Comparison of ENCODE assay signal across 8 cellular contexts in the genomic region with DNA sequence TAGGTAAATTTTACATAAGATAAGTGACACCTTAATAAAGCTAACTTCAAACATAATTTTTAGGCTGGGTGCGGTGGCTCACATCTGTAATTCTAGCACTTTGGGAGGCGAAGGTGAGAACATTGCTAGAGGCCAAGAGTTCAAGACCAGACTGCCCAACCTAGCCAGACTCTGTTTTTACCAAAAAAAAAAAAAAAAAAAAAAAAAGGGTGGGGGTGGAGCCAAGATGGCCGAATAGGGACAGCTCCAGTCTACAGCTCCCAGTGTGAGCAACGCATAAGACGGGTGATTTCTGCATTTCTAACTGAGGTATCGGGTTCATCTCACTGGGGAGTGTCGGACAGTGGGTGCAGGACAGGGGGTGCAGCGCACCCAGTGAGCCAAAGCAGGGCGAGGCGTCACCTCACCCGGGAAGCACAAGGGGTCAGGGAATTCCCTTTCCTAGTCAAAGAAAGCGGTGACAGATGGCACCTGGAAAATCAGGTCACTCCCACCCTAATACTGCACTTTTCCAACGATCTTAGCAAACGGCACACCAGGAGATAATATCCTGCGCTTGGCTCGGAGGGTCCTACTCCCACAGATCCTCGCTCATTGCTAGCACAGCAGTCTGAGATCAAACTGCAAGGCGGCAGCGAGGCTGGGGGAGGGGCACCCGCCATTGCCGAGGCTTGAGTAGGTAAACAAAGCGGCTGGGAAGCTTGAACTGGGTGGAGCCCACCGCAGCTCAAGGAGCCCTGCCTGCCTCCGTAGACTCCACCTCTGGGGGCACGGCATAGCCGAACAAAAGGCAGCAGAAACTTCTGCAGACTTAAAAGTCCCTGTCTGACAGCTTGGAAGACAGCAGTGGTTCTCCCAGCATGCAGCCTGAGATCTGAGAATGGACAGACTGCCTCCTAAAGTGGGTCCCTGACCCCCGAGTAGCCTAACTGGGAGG. TPM values are rescaled to one million over a fixed set of nuclear protein-coding genes. Genes with fewer than 3 reads are reported as not detected.
DNase-seq lines count a peak whose midpoint lies in the region; ATAC-seq and TF ChIP-seq lines count a peak whose summit lies in the region.
"Not testable (repeated sequence)": the region's sequence is repeated elsewhere in the genome, so short reads cannot be mapped to it uniquely, and the experiment has no call there.

No MANE protein-coding gene starts in this region.

- 36 to 38% methylated on average over 27 of the region's 27 CpGs for WGBS in ectodermal cell, 2 experiments

- peak overlapping the region; percentile 71 for H3K4me3 Mint-ChIP-seq in CD8-positive, alpha-beta T cell
- not testable (repeated sequence) for H3K4me3 Mint-ChIP-seq in T-helper 1 cell treated with Interleukin-12 subunit alpha and Interleukin-12 subunit beta and Interleukin-4 antibody, amounts not matched to agents 30 μg/mL and 1 μg/mL, for 36 hours
- peak overlapping the region; percentile 57 for H3K4me3 Mint-ChIP-seq in activated naive CD4-positive, alpha-beta T cell treated with anti-CD3 and anti-CD28 coated beads, Interleukin-2, amount 10 ng/mL, durations not matched to agents 7 days and 5 days
- H3K4me3 Mint-ChIP-seq in nephron: peak overlapping the region; percentile 81 to 93 (median 92)

- H3K27me3 Mint-ChIP-seq in CD8-positive, alpha-beta T cell (ENCODE audit: low read depth); T-helper 1 cell treated with Interleukin-12 subunit alpha and Interleukin-12 subunit beta and Interleukin-4 antibody, amounts not matched to agents 30 μg/mL and 1 μg/mL, for 36 hours (ENCODE audit: low read depth); activated naive CD4-positive, alpha-beta T cell treated with anti-CD3 and anti-CD28 coated beads, Interleukin-2, amount 10 ng/mL, durations not matched to agents 7 days and 5 days; nephron (ENCODE audit: low read depth): not testable (repeated sequence)

- peak overlapping the region; percentile 87 for H3K9ac ChIP-seq in iPS-18a (ENCODE audit: low read length)
- not testable (repeated sequence) for H3K9ac ChIP-seq in stomach smooth muscle (ENCODE audit: low read length in 2 of 2)

- CTCF ChIA-PET in CD8-positive, alpha-beta T cell (lab: Charles Lee); activated naive CD4-positive, alpha-beta T cell treated with anti-CD3 and anti-CD28 coated beads, Interleukin-2, amount 10 ng/mL, durations not matched to agents 7 days and 5 days (lab: Charles Lee): not testable (repeated sequence)

- peak in 5 of 7 experiments; percentile 24 to 79 (median 51) for DNase-seq in CD8-positive, alpha-beta T cell
- peak; percentile 33 for DNase-seq in NCI-H1092 (lab: John Stamatoyannopoulos, UW)
- DNase-seq in activated naive CD4-positive, alpha-beta T cell treated with anti-CD3 and anti-CD28 coated beads, Interleukin-2, amount 10 ng/mL, durations not matched to agents 7 days and 5 days: peak; percentile 61

- not testable (repeated sequence) for H3K9me3 Mint-ChIP-seq in CD8-positive, alpha-beta T cell; T-helper 1 cell treated with Interleukin-12 subunit alpha and Interleukin-12 subunit beta and Interleukin-4 antibody, amounts not matched to agents 30 μg/mL and 1 μg/mL, for 36 hours; activated naive CD4-positive, alpha-beta T cell treated with anti-CD3 and anti-CD28 coated beads, Interleukin-2, amount 10 ng/mL, durations not matched to agents 7 days and 5 days
- H3K9me3 Mint-ChIP-seq in nephron: peaks cover 25% of the 10 kb centered on the region

- not testable (repeated sequence) for H3K4me1 ChIP-seq in CD8-positive, alpha-beta T cell (ENCODE audit: insufficient read depth, low read length); ectodermal cell (ENCODE audit: control insufficient read depth, insufficient read depth, low read length); iPS-18a (ENCODE audit: control insufficient read depth, low read depth, low read length); stomach smooth muscle (ENCODE audit: control insufficient read depth, insufficient read depth, low read length)

- POLR2A ChIA-PET in CD8-positive, alpha-beta T cell (lab: Charles Lee): interaction anchor here (1.5 kb wide), 1 partner anchor 11 kb away, joined by 3 read pairs; no protein-coding TSS in a partner anchor

- not testable (repeated sequence) for H3K36me3 ChIP-seq in CD8-positive, alpha-beta T cell (ENCODE audit: insufficient read depth, low read length); ectodermal cell (ENCODE audit: control insufficient read depth, insufficient read depth, low read length); iPS-18a (ENCODE audit: control insufficient read depth, low read depth, low read length); stomach smooth muscle (ENCODE audit: control insufficient read depth in 2 of 2, insufficient read depth in 2 of 2, low read length in 2 of 2)

- intact Hi-C loops in CD8-positive, alpha-beta T cell (cut with DNase I, micrococcal nuclease): not testable (repeated sequence)

- H3K27ac Mint-ChIP-seq in CD8-positive, alpha-beta T cell: peak overlapping the region; percentile 76
- H3K27ac Mint-ChIP-seq in T-helper 1 cell treated with Interleukin-12 subunit alpha and Interleukin-12 subunit beta and Interleukin-4 antibody, amounts not matched to agents 30 μg/mL and 1 μg/mL, for 36 hours: peak overlapping the region; percentile 26
- peak overlapping the region; percentile 74 for H3K27ac Mint-ChIP-seq in activated naive CD4-positive, alpha-beta T cell treated with anti-CD3 and anti-CD28 coated beads, Interleukin-2, amount 10 ng/mL, durations not matched to agents 7 days and 5 days
- H3K27ac Mint-ChIP-seq in nephron: peak overlapping the region; percentile 97 to 99 (median 98)

- ATAC-seq in CD8-positive, alpha-beta T cell: not testable (repeated sequence)

- not testable (repeated sequence) for H3K27ac ChIP-seq in CD8-positive, alpha-beta T cell (ENCODE audit: low read depth, low read length); stomach smooth muscle (ENCODE audit: low read length)
- H3K27ac ChIP-seq in ectodermal cell (ENCODE audit: insufficient read depth, low read depth, low read length, poor library complexity, severe bottlenecking) (peak overlapping the region; percentile 50), iPS-18a (ENCODE audit: low read length) (peak overlapping the region; percentile 64)

- not testable (repeated sequence) for TF ChIP-seq CTCF in CD8-positive, alpha-beta T cell (IDR thresholded peaks at IDR 0.05); nephron (IDR thresholded peaks at IDR 0.05; ENCODE audit: unreplicated experiment in 3 of 3)

- H3K27me3 ChIP-seq in CD8-positive, alpha-beta T cell (ENCODE audit: insufficient read depth, low read length); ectodermal cell (ENCODE audit: control insufficient read depth, insufficient read depth, low read length, poor library complexity, severe bottlenecking); iPS-18a (ENCODE audit: control insufficient read depth, insufficient read depth, low read length); stomach smooth muscle (ENCODE audit: control insufficient read depth in 1 of 2, insufficient read depth in 2 of 2, low read length in 2 of 2): not testable (repeated sequence)

- H3K4me1 Mint-ChIP-seq in CD8-positive, alpha-beta T cell (ENCODE audit: low read depth): peaks cover 43% of the 10 kb centered on the region
- peaks cover 23% of the 10 kb centered on the region for H3K4me1 Mint-ChIP-seq in T-helper 1 cell treated with Interleukin-12 subunit alpha and Interleukin-12 subunit beta and Interleukin-4 antibody, amounts not matched to agents 30 μg/mL and 1 μg/mL, for 36 hours (ENCODE audit: low read depth)
- peaks cover 29% of the 10 kb centered on the region for H3K4me1 Mint-ChIP-seq in activated naive CD4-positive, alpha-beta T cell treated with anti-CD3 and anti-CD28 coated beads, Interleukin-2, amount 10 ng/mL, durations not matched to agents 7 days and 5 days
- H3K4me1 Mint-ChIP-seq in nephron: peaks cover 24% of the 10 kb centered on the region

- H3K4me3 ChIP-seq in CD8-positive, alpha-beta T cell (ENCODE audit: low read depth, low read length): not testable (repeated sequence)
- H3K4me3 ChIP-seq in ectodermal cell (ENCODE audit: insufficient read depth, low read depth, low read length): peak overlapping the region; percentile 23
- H3K4me3 ChIP-seq in iPS-18a (ENCODE audit: low read length): peak overlapping the region; percentile 75
- peak overlapping the region; percentile 35 to 70 for H3K4me3 ChIP-seq in stomach smooth muscle (ENCODE audit: low read length in 2 of 2)

- H3K9me3 ChIP-seq in CD8-positive, alpha-beta T cell (ENCODE audit: low read length); ectodermal cell (ENCODE audit: control insufficient read depth, low read length); iPS-18a (ENCODE audit: control insufficient read depth, low read depth, low read length); stomach smooth muscle (ENCODE audit: control insufficient read depth in 2 of 2, low read length in 2 of 2): not testable (repeated sequence)

- not testable (repeated sequence) for H3K36me3 Mint-ChIP-seq in CD8-positive, alpha-beta T cell; T-helper 1 cell treated with Interleukin-12 subunit alpha and Interleukin-12 subunit beta and Interleukin-4 antibody, amounts not matched to agents 30 μg/mL and 1 μg/mL, for 36 hours (ENCODE audit: low read depth)
- peaks cover 15% of the 10 kb centered on the region for H3K36me3 Mint-ChIP-seq in activated naive CD4-positive, alpha-beta T cell treated with anti-CD3 and anti-CD28 coated beads, Interleukin-2, amount 10 ng/mL, durations not matched to agents 7 days and 5 days
- H3K36me3 Mint-ChIP-seq in nephron (ENCODE audit: low read depth): peaks cover 12% of the 10 kb centered on the region

RNA-seq across cellular contexts. Expression of a gene that starts 32.2 kb away (rescaled TPM):
- total RNA-seq in CD8-positive, alpha-beta T cell: 10 to 100 TPM; 30.0 to 30.5 TPM
- 2.1 TPM for polyA plus RNA-seq in ectodermal cell (2013, experiment 1 of 4)
- polyA plus RNA-seq in ectodermal cell (2013, experiment 2 of 4): 2.3 TPM
- polyA plus RNA-seq in ectodermal cell (2013, experiment 3 of 4): 2.1 TPM
- polyA plus RNA-seq in ectodermal cell (2013, experiment 4 of 4): 1.9 TPM

Comparison
In these comparisons a context has a peak if more than half of its experiments do, and no peak if none do; other contexts are left out.
1. H3K27ac Mint-ChIP-seq: peak in every context shown above with its lines; median percentile 98 in nephron; 76 in CD8-positive, alpha-beta T cell; 74 in activated naive CD4-positive, alpha-beta T cell treated with anti-CD3 and anti-CD28 coated beads, Interleukin-2, amount 10 ng/mL, durations not matched to agents 7 days and 5 days; 26 in T-helper 1 cell treated with Interleukin-12 subunit alpha and Interleukin-12 subunit beta and Interleukin-4 antibody, amounts not matched to agents 30 μg/mL and 1 μg/mL, for 36 hours.